24 cellular contexts compared by ENCODE assay signal in genomic region chr1:100145116-100145515, GRCh38. TPM values are rescaled to one million over a fixed set of nuclear protein-coding genes. Genes with fewer than 3 reads are reported as not detected.
"Had no signal": no experiment of that assay in that cellular context is flagged by ENCODE, and none has a peak within 500 bp of the region (broad histone marks: within the 10 kb centered on the region; RNA-seq: fewer than 3 reads in every experiment).

No MANE protein-coding gene starts in this region.

- DNase-seq: activated CD4-positive, alpha-beta memory T cell treated with anti-CD3 and anti-CD28 coated beads for 36 hours; activated CD4-positive, alpha-beta T cell treated with anti-CD3 and anti-CD28 coated beads for 48 hours; activated CD4-positive, CD25-positive, alpha-beta regulatory T cell treated with anti-CD3 and anti-CD28 coated beads, Interleukin-2, amount 50 U/mL, for 72 hours; activated CD8-positive, alpha-beta memory T cell treated with anti-CD3 and anti-CD28 coated beads, Interleukin-2, amount 50 U/mL, for 4 hours; activated effector memory CD4-positive, alpha-beta T cell treated with Interleukin-2 at 50 U/mL for 16 hours; activated naive CD4-positive, alpha-beta T cell; brain microvascular endothelial cell; NCI-H1048; NCI-H146; NCI-H187 treated with DMSO at 0.1 percent for 48 hours; NCI-H2081 treated with DMSO at 0.1 percent for 48 hours; NCI-H446; NCI-H524; Peyer's patch; Right ventricle myocardium superior; T-helper 9 cell had no signal

- H3K27ac Mint-ChIP-seq: activated CD4-positive, alpha-beta memory T cell treated with anti-CD3 and anti-CD28 coated beads for 36 hours; activated T-helper 1 cell treated with anti-CD3 and anti-CD28 coated beads, Interleukin-12 subunit alpha, Interleukin-12 subunit beta, Interleukin-2, Interleukin-4 antibody, amounts not matched to agents 30 ng/mL and 10 ng/mL and 1 ng/mL, durations not matched to agents 14 hours and 24 hours and 36 hours; T-helper 1 cell treated with Interleukin-12 subunit alpha and Interleukin-12 subunit beta and Interleukin-4 antibody, amounts not matched to agents 30 μg/mL and 1 μg/mL, for 36 hours; WTC11 had no signal

- H3K27ac ChIP-seq: brain microvascular endothelial cell, cardiac muscle cell, Peyer's patch, RWPE1, SJSA1 had no signal

- H3K27me3 Mint-ChIP-seq: activated CD4-positive, alpha-beta memory T cell treated with anti-CD3 and anti-CD28 coated beads for 36 hours; activated naive CD4-positive, alpha-beta T cell treated with anti-CD3 and anti-CD28 coated beads, Interleukin-2, amount 50 U/mL, for 24 hours had no signal

- H3K4me1 ChIP-seq: SJSA1 had no signal

- H3K9me3 ChIP-seq: Peyer's patch, SJSA1 had no signal

- H3K27me3 ChIP-seq: brain microvascular endothelial cell, cardiac muscle cell, Peyer's patch, SJSA1 had no signal

- H3K4me3 Mint-ChIP-seq: activated CD4-positive, alpha-beta memory T cell treated with anti-CD3 and anti-CD28 coated beads for 36 hours; activated naive CD4-positive, alpha-beta T cell treated with anti-CD3 and anti-CD28 coated beads, Interleukin-2, amount 50 U/mL, for 24 hours; activated T-helper 1 cell treated with anti-CD3 and anti-CD28 coated beads, Interleukin-12 subunit alpha, Interleukin-12 subunit beta, Interleukin-2, Interleukin-4 antibody, amounts not matched to agents 30 ng/mL and 10 ng/mL and 1 ng/mL, durations not matched to agents 14 hours and 24 hours and 36 hours; T-helper 1 cell treated with Interleukin-12 subunit alpha and Interleukin-12 subunit beta and Interleukin-4 antibody, amounts not matched to agents 30 μg/mL and 1 μg/mL, for 36 hours; WTC11 had no signal

- ATAC-seq: SK-N-SH treated with all-trans-retinoic acid at 6 μM for 48 hours, WTC11 had no signal

- H3K9me3 Mint-ChIP-seq: activated CD4-positive, alpha-beta memory T cell treated with anti-CD3 and anti-CD28 coated beads for 36 hours; activated naive CD4-positive, alpha-beta T cell treated with anti-CD3 and anti-CD28 coated beads, Interleukin-2, amount 50 U/mL, for 24 hours; activated T-helper 1 cell treated with anti-CD3 and anti-CD28 coated beads, Interleukin-12 subunit alpha, Interleukin-12 subunit beta, Interleukin-2, Interleukin-4 antibody, amounts not matched to agents 30 ng/mL and 10 ng/mL and 1 ng/mL, durations not matched to agents 14 hours and 24 hours and 36 hours; T-helper 1 cell treated with Interleukin-12 subunit alpha and Interleukin-12 subunit beta and Interleukin-4 antibody, amounts not matched to agents 30 μg/mL and 1 μg/mL, for 36 hours; WTC11 had no signal

- H3K4me3 ChIP-seq: cardiac muscle cell, Peyer's patch, SJSA1 had no signal

RNA-seq across cellular contexts. Expression of gene LRRC39, which starts 32.9 kb away (rescaled TPM):
- total RNA-seq: SJSA1 had no signal
